Comparison of ENCODE assay signal across 8 cellular contexts in genomic region chr1:44029260-44029910, GRCh38. TPM values are rescaled to one million over a fixed set of nuclear protein-coding genes. Genes with fewer than 3 reads are reported as not detected.
DNase-seq lines count a peak whose midpoint lies in the region; TF ChIP-seq lines count a peak whose summit lies in the region.

No MANE protein-coding gene starts in this region.

- intact Hi-C loops in dorsolateral prefrontal cortex (cut with DNase I) = loop anchor here in 1 of 2 donors (10.0 kb wide), 1 partner anchor 185 kb away; the partner anchor contains the start of gene DMAP1

- CTCF ChIA-PET in HEK293 (lab: Yijun Ruan, JAX) = no interaction called here

- peak overlapping the region; percentile 67 for H3K4me3 ChIP-seq in HEK293 (ENCODE audit: low read depth, low read length)
- peak overlapping the region; percentile 56 to 99 (median 88) for H3K4me3 ChIP-seq in dorsolateral prefrontal cortex
- peak overlapping the region; percentile 5 for H3K4me3 ChIP-seq in mucosa of stomach (ENCODE audit: low read length)

- peak in 2 of 3 experiments; percentile 63 to 88 for DNase-seq in NCI-H1417 (lab: John Stamatoyannopoulos, UW)
- no peak for DNase-seq in NCI-H1417 treated with DMSO at 0.1 percent for 48 hours (lab: John Stamatoyannopoulos, UW)
- peak; percentile 92 for DNase-seq in NCI-H526 treated with DMSO at 0.1 percent for 48 hours (lab: John Stamatoyannopoulos, UW)
- peak in 2 of 10 donors; percentile 38 to 44 for DNase-seq in dorsolateral prefrontal cortex
- no peak for DNase-seq in KG1 (lab: John Stamatoyannopoulos, UW)
- no peak for DNase-seq in stimulated activated CD4-positive, alpha-beta T cell treated with anti-CD3 and anti-CD28 coated beads, Interleukin-1b, Interleukin-23, amount 100 ng/mL, for 48 hours

- H3K4me1 ChIP-seq in HEK293 (ENCODE audit: control insufficient read depth, insufficient read depth, low read length) = peaks cover 5% of the 10 kb centered on the region; the same call in 1 of the 2 replicates
- H3K4me1 ChIP-seq in mucosa of stomach (ENCODE audit: control insufficient read depth, insufficient read depth, low read length) = peaks cover 53% of the 10 kb centered on the region

- H3K9ac ChIP-seq in mucosa of stomach (ENCODE audit: low read length) = peak overlapping the region; percentile 38

- H3K9me3 ChIP-seq in HEK293 (ENCODE audit: control insufficient read depth, insufficient read depth, low read depth, low read length) (no peaks in the 10 kb centered on the region), mucosa of stomach (ENCODE audit: control insufficient read depth, low read length) (no peaks in the 10 kb centered on the region)

- H3K27ac ChIP-seq in HEK293 (ENCODE audit: extremely low read depth, low read depth, low read length) (peak overlapping the region; percentile 85; the same call in 1 of the 2 replicates), dorsolateral prefrontal cortex (peak overlapping the region; percentile 64 to 99 (median 96))

- POLR2A ChIA-PET in HEK293 (lab: Yijun Ruan, JAX) = no interaction called here

- H3K36me3 ChIP-seq in HEK293 (ENCODE audit: control insufficient read depth in 2 of 2, insufficient read depth in 1 of 2, low read length in 2 of 2) = no peaks in the 10 kb centered on the region
- no peaks in the 10 kb centered on the region for H3K36me3 ChIP-seq in mucosa of stomach (ENCODE audit: control insufficient read depth, insufficient read depth, low read length)

- TF ChIP-seq CTCF in HEK293 (tag by site-specific recombination; IDR thresholded peaks at IDR 0.05) (no peak), dorsolateral prefrontal cortex (IDR thresholded peaks at IDR 0.05 in 54 of 56, conservative IDR thresholded peaks at IDR 0.05 in 2 of 56; ENCODE audit: low read depth in 1 of 56, partially characterized antibody in 56 of 56) (no peak)

- H3K27me3 ChIP-seq in dorsolateral prefrontal cortex (no peaks in the 10 kb centered on the region), mucosa of stomach (ENCODE audit: control insufficient read depth, insufficient read depth, low read length) (no peaks in the 10 kb centered on the region)

TF ChIP-seq in HEK293, 187 proteins besides CTCF, POLR2A, EP300 and RAD21 (continues in another document):
- TF ChIP-seq ZNF629 (tag by site-specific recombination; IDR thresholded peaks at IDR 0.05) = 0 out of 2 replicates have a peak, but pooled peaks have one; percentile 44
- TF ChIP-seq ZEB2 (tag by site-specific recombination; IDR thresholded peaks at IDR 0.05) = 0 out of 2 replicates have a peak, but pooled peaks have one; percentile 71
- TF ChIP-seq ZBTB17 (tag by site-specific recombination; IDR thresholded peaks at IDR 0.05) = peak; percentile 40
- 0 out of 2 replicates have a peak, but pooled peaks have one; percentile 2 for TF ChIP-seq PATZ1 (tag by site-specific recombination; IDR thresholded peaks at IDR 0.05)
- no peak for TF ChIP-seq INSM2 (tag by site-specific recombination; IDR thresholded peaks at IDR 0.05)
- TF ChIP-seq PRDM10 (tag by site-specific recombination; IDR thresholded peaks at IDR 0.05) = peak; percentile 80; the same call in 1 of the 2 replicates

RNA-seq across cellular contexts. Expression of gene SLC6A9, which starts 1.9 kb away (rescaled TPM):
- 10 to 100 TPM; 10.7 to 88.7 (median 26.9) TPM for total RNA-seq in dorsolateral prefrontal cortex

RNA-seq across cellular contexts. Expression of gene CCDC24, which starts 38.0 kb away (rescaled TPM):
- 10 to 100 TPM in 119 of 120 experiments, 1 to 10 TPM in 1; 9.0 to 34.0 (median 18.6) TPM for total RNA-seq in dorsolateral prefrontal cortex

RNA-seq across cellular contexts. Expression of gene B4GALT2, which starts 50.4 kb away (rescaled TPM):
- 10 to 100 TPM; 33.5 to 97.8 (median 48.8) TPM for total RNA-seq in dorsolateral prefrontal cortex

RNA-seq across cellular contexts. Expression of gene ATP6V0B, which starts 54.6 kb away (rescaled TPM):
- total RNA-seq in dorsolateral prefrontal cortex = 100 to 1,000 TPM; 112 to 276 (median 202) TPM

RNA-seq across cellular contexts. Expression of gene DPH2, which starts 59.6 kb away (rescaled TPM):
- total RNA-seq in dorsolateral prefrontal cortex = 10 to 100 TPM; 12.0 to 31.1 (median 20.7) TPM

Comparison
In these comparisons a context has a peak if more than half of its experiments do, and no peak if none do; other contexts are left out.
1. DNase-seq: peak in NCI-H1417 (2 of 3) and NCI-H526 treated with DMSO at 0.1 percent for 48 hours (single experiment); none in NCI-H1417 treated with DMSO at 0.1 percent for 48 hours (single experiment), KG1 (single experiment) and stimulated activated CD4-positive, alpha-beta T cell treated with anti-CD3 and anti-CD28 coated beads, Interleukin-1b, Interleukin-23, amount 100 ng/mL, for 48 hours (single experiment).
2. H3K4me3 ChIP-seq: peak in every context shown above with its lines; median percentile 88 in dorsolateral prefrontal cortex; 67 in HEK293; 5 in mucosa of stomach.